12 cellular contexts compared by ENCODE assay signal in the genomic region with DNA sequence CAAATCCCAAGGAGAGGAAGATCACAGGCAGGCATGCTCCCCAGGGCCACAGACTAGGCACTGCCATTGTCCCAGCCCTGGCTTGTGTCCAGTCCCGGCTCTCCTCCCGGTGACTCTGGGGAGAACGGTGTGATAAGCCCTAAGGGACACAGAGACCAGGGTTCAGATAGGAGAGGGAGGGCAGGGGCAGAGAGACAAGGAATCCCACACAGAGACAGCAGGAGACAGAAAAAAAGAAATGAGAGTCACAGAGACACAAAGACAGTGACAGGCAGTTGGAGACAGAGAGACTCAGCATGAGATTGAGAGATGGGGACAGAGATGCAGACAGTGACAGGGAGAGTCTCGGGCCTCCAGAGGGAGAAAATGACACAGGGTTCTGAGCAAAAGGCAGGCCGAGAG. TPM values are rescaled to one million over a fixed set of nuclear protein-coding genes. Genes with fewer than 3 reads are reported as not detected.
DNase-seq lines count a peak whose midpoint lies in the region; ATAC-seq and TF ChIP-seq lines count a peak whose summit lies in the region.
"Had no signal": no experiment of that assay in that cellular context is flagged by ENCODE, and none has a peak within 500 bp of the region (broad histone marks: within the 10 kb centered on the region; RNA-seq: fewer than 3 reads in every experiment).

No MANE protein-coding gene starts in this region.

- no peaks in the 10 kb centered on the region for H3K36me3 ChIP-seq in sigmoid colon

- H3K4me3 ChIP-seq in iPS-11a (ENCODE audit: low read depth, low read length) (peak overlapping the region; percentile 13), sigmoid colon (peak overlapping the region in 3 of 4 donors; percentile 4 to 35 (median 32))

- ATAC-seq in WTC11 (no peak), HG03342 (IDR thresholded peaks at IDR 0.05; ENCODE audit: unreplicated experiment) (no peak)
- ATAC-seq: left colon had no signal

- H3K4me3 Mint-ChIP-seq in T-helper 2 cell treated with Interferon-gamma antibody and Interleukin-4, amounts not matched to agents 5 μg/mL and 100 μg/mL, for 36 hours, result peak overlapping the region; percentile 45
- H3K4me3 Mint-ChIP-seq in WTC11, result peak overlapping the region; percentile 61

- H3K27me3 ChIP-seq in sigmoid colon, result peaks cover 21 to 65% (median 61%) of the 10 kb centered on the region in 3 donors

- peaks cover 32% of the 10 kb centered on the region for H3K4me1 Mint-ChIP-seq in T-helper 2 cell treated with Interferon-gamma antibody and Interleukin-4, amounts not matched to agents 5 μg/mL and 100 μg/mL, for 36 hours (ENCODE audit: low read depth)
- peaks cover 10% of the 10 kb centered on the region for H3K4me1 Mint-ChIP-seq in WTC11

- no peak overlapping the region for H3K27ac ChIP-seq in sigmoid colon
- H3K27ac ChIP-seq: KMS-11 had no signal

- no peaks in the 10 kb centered on the region for H3K9me3 Mint-ChIP-seq in T-helper 2 cell treated with Interferon-gamma antibody and Interleukin-4, amounts not matched to agents 5 μg/mL and 100 μg/mL, for 36 hours
- no peaks in the 10 kb centered on the region for H3K9me3 Mint-ChIP-seq in WTC11

- TF ChIP-seq EP300 in sigmoid colon (IDR thresholded peaks at IDR 0.05), result no peak

- CTCF ChIA-PET in WTC11 (lab: Charles Lee), result interaction anchor here (0.6 to 9.9 kb wide), 28 partner anchors 10 to 850 kb away, joined by 3 to 211 read pairs (median 19); a partner anchor contains a TSS

- DNase-seq in T-helper 2 cell treated with Interferon-gamma antibody and Interleukin-4, amounts not matched to agents 5 μg/mL and 100 μg/mL, for 36 hours (ENCODE audit: low spot score), result no peak
- no peak for DNase-seq in T-helper 2 cell
- no peak for DNase-seq in WTC11 (ENCODE audit: low spot score)
- no peak for DNase-seq in sigmoid colon
- no peak for DNase-seq in T1000 (lab: John Stamatoyannopoulos, UW)
- no peak for DNase-seq in mesenteric fat pad (ENCODE audit: low spot score)
- DNase-seq: left colon, NCI-H774, small intestine had no signal

- no peak for TF ChIP-seq CTCF in WTC11 (IDR thresholded peaks at IDR 0.05)
- TF ChIP-seq CTCF in sigmoid colon (IDR thresholded peaks at IDR 0.05), result no peak

- H3K27ac Mint-ChIP-seq in T-helper 2 cell treated with Interferon-gamma antibody and Interleukin-4, amounts not matched to agents 5 μg/mL and 100 μg/mL, for 36 hours, result no peak overlapping the region
- no peak overlapping the region for H3K27ac Mint-ChIP-seq in WTC11

- POLR2A ChIA-PET in WTC11 (lab: Charles Lee), result interaction anchor here (1.0 to 1.4 kb wide), 2 partner anchors 9 to 132 kb away, joined by 3 to 4 read pairs; no protein-coding TSS in a partner anchor

- H3K36me3 Mint-ChIP-seq in T-helper 2 cell treated with Interferon-gamma antibody and Interleukin-4, amounts not matched to agents 5 μg/mL and 100 μg/mL, for 36 hours (ENCODE audit: low read depth), result no peaks in the 10 kb centered on the region
- no peaks in the 10 kb centered on the region for H3K36me3 Mint-ChIP-seq in WTC11

- peaks cover 0 to 32% (median 28%) of the 10 kb centered on the region in 4 donors for H3K4me1 ChIP-seq in sigmoid colon

- peaks cover 49% of the 10 kb centered on the region for H3K27me3 Mint-ChIP-seq in T-helper 2 cell treated with Interferon-gamma antibody and Interleukin-4, amounts not matched to agents 5 μg/mL and 100 μg/mL, for 36 hours (ENCODE audit: low read depth)
- H3K27me3 Mint-ChIP-seq in WTC11 (ENCODE audit: low read depth), result peaks cover 90% of the 10 kb centered on the region

- H3K9me3 ChIP-seq in sigmoid colon, result no peaks in the 10 kb centered on the region

- TF ChIP-seq POLR2A in sigmoid colon (IDR thresholded peaks at IDR 0.05), result no peak

- 12 to 35% methylated on average over 5 of the region's 5 CpGs for WGBS in sigmoid colon, 2 donors

- intact Hi-C loops in sigmoid colon (cut with DNase I), result no loop called here

TF ChIP-seq in WTC11, 78 proteins besides CTCF, POLR2A, EP300 and RAD21:
- no peak for TF ChIP-seq SMAD3 (CRISPR knock-in tag; IDR thresholded peaks at IDR 0.05; ENCODE audit: borderline replicate concordance)
- TF ChIP-seq CBFB (CRISPR knock-in tag; IDR thresholded peaks at IDR 0.05; ENCODE audit: low read depth), result no peak
- no peak for TF ChIP-seq FOXJ3 (CRISPR knock-in tag; IDR thresholded peaks at IDR 0.05; ENCODE audit: borderline replicate concordance)
- TF ChIP-seq, protein P1, sequence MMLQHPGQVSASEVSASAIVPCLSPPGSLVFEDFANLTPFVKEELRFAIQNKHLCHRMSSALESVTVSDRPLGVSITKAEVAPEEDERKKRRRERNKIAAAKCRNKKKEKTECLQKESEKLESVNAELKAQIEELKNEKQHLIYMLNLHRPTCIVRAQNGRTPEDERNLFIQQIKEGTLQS (CRISPR knock-in tag; conservative IDR thresholded peaks at IDR 0.05), result no peak
- no peak for TF ChIP-seq KAT7 (CRISPR knock-in tag; IDR thresholded peaks at IDR 0.05; ENCODE audit: borderline replicate concordance)
- TF ChIP-seq, protein P2, sequence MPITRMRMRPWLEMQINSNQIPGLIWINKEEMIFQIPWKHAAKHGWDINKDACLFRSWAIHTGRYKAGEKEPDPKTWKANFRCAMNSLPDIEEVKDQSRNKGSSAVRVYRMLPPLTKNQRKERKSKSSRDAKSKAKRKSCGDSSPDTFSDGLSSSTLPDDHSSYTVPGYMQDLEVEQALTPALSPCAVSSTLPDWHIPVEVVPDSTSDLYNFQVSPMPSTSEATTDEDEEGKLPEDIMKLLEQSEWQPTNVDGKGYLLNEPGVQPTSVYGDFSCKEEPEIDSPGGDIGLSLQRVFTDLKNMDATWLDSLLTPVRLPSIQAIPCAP (CRISPR knock-in tag; IDR thresholded peaks at IDR 0.05), result no peak
- TF ChIP-seq ELF4 (CRISPR knock-in tag; IDR thresholded peaks at IDR 0.05; ENCODE audit: low read depth), result no peak
TF ChIP-seq in WTC11: peak in this region for 0.

RNA-seq across cellular contexts. Expression of a gene that starts 0.4 kb away (rescaled TPM):
- 0.05 to 0.11 TPM in 2 of 3 replicates, not detected in the other for total RNA-seq in WTC11 (2021)
- not detected for total RNA-seq in sigmoid colon
- under 1 TPM in 1 of 3 donors, not detected in 2; 0.06 TPM for polyA plus RNA-seq in sigmoid colon
- total RNA-seq in mesenteric fat pad, result 0.10 TPM
- total RNA-seq: left colon had no signal

RNA-seq across cellular contexts. Expression of a gene that starts 2.1 kb away (rescaled TPM):
- 0.23 to 0.42 TPM (median 0.23 TPM) in 3 replicates for total RNA-seq in WTC11 (2021)
- total RNA-seq in sigmoid colon, result 1 to 10 TPM; 1.5 to 4.9 (median 3.6) TPM
- polyA plus RNA-seq in sigmoid colon, result under 1 TPM in 2 of 3 donors, not detected in 1; 0.42 to 0.60 TPM
- total RNA-seq in mesenteric fat pad, result 1.8 TPM

RNA-seq across cellular contexts. Expression of a gene that starts 35.0 kb away (rescaled TPM):
- 0.89 to 1.6 TPM (median 1.0 TPM) in 3 replicates for total RNA-seq in WTC11 (2021)
- 1 to 10 TPM; 3.6 to 8.3 (median 5.6) TPM for total RNA-seq in sigmoid colon
- 1 to 10 TPM in 1 of 3 donors, under 1 TPM in 2; under 0.01 to 3.8 (median 0.69) TPM for polyA plus RNA-seq in sigmoid colon
- total RNA-seq in mesenteric fat pad, result 17.7 TPM

RNA-seq across cellular contexts. Expression of a gene that starts 41.9 kb away (rescaled TPM):
- 4.9 to 6.9 TPM (median 6.6 TPM) in 3 replicates for total RNA-seq in WTC11 (2021)
- total RNA-seq in sigmoid colon, result 1 to 10 TPM; 1.5 to 8.2 (median 4.3) TPM
- polyA plus RNA-seq in sigmoid colon, result 1 to 10 TPM in 2 of 3 donors, under 1 TPM in 1; 0.69 to 7.9 (median 1.2) TPM
- total RNA-seq in mesenteric fat pad, result 4.7 TPM
